In genomic region chr2:17190527-17190926, GRCh38 we compare ENCODE assay signal across 3 cellular contexts.
TF ChIP-seq lines count a peak whose summit lies in the region.

No MANE protein-coding gene starts in this region.

TF ChIP-seq in A549, 52 proteins besides CTCF, POLR2A, EP300 and RAD21:
- TF ChIP-seq E2F6 (IDR thresholded peaks at IDR 0.05; ENCODE audit: borderline replicate concordance, low read depth) (no peak), CEBPB (IDR thresholded peaks at IDR 0.05) (peak; percentile 33 to 36; a peak in 2 of 4 replicates)

TF ChIP-seq in GM23338, 12 proteins besides CTCF, POLR2A, EP300 and RAD21:
- TF ChIP-seq REST (IDR thresholded peaks at IDR 0.05; ENCODE audit: unreplicated experiment), result no peak
- TF ChIP-seq CREB1 (CRISPR knock-in tag; IDR thresholded peaks at IDR 0.05; ENCODE audit: low read depth), result no peak
- TF ChIP-seq EZH2 (IDR thresholded peaks at IDR 0.05; ENCODE audit: low read depth, unreplicated experiment), result no peak
- TF ChIP-seq JUNB (IDR thresholded peaks at IDR 0.05; ENCODE audit: unreplicated experiment), result no peak

TF ChIP-seq in H1, 55 proteins besides CTCF, POLR2A, EP300 and RAD21:
- TF ChIP-seq HDAC6 (IDR thresholded peaks at IDR 0.05; ENCODE audit: low read depth, low read length), result no peak
- peak; percentile 85 for TF ChIP-seq CEBPB (IDR thresholded peaks at IDR 0.05; ENCODE audit: low read depth, low read length)
